Comparison of ENCODE assay signal across 9 cellular contexts in the genomic region with DNA sequence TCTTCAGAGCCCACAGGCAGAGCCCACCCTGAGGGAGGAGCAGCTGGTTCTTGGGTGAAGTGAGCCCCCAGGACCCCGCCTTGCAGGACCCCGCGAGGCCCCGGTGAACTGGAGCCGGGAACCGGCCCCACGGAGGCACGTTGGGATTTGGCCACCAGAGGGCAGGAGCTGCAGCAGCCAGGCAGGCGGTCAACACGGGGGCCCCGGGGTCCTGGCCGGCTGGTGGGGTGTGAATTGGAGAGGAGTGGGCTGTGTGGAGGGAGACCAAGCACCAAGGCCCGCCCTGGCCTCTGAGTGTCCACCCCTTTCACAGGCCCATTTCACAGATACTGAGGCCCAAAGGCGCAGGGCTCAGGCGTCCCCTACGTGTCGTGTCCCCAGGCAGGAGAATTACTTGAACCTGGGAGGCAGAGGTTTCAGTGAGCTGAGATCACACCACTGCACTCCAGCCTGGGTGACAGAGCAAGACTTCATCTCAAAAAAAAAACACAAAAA. TPM values are rescaled to one million over a fixed set of nuclear protein-coding genes. Genes with fewer than 3 reads are reported as not detected.
DNase-seq lines count a peak whose midpoint lies in the region; ATAC-seq and TF ChIP-seq lines count a peak whose summit lies in the region.
"Had no signal": no experiment of that assay in that cellular context is flagged by ENCODE, and none has a peak within 500 bp of the region (broad histone marks: within the 10 kb centered on the region; RNA-seq: fewer than 3 reads in every experiment).

No MANE protein-coding gene starts in this region.

- dilution Hi-C loops in mammary epithelial cell (cut with HindIII; ENCODE audit: low sequenced_read_pairs), result no loop called here

- no TSS peak for BruUV-seq in mammary epithelial cell (replicated peaks; lab: Mats Ljungman, UMichigan)

- peaks cover 23% of the 10 kb centered on the region for H3K4me1 Mint-ChIP-seq in nephron

- TF ChIP-seq CTCF in mammary epithelial cell (conservative IDR thresholded peaks at IDR 0.05 in 1 of 2, IDR thresholded peaks at IDR 0.05 in 1 of 2; ENCODE audit: extremely low read depth in 1 of 2, insufficient read depth in 1 of 2, low read depth in 1 of 2, low read length in 2 of 2) (peak; percentile 44 to 79), nephron (IDR thresholded peaks at IDR 0.05; ENCODE audit: unreplicated experiment in 3 of 3) (peak; percentile 68 to 74 (median 70))

- no peak overlapping the region for H3K27ac ChIP-seq in mammary epithelial cell (ENCODE audit: insufficient read depth, low read depth, low read length)

- H3K4me1 ChIP-seq in mammary epithelial cell (ENCODE audit: insufficient read depth, low read length), result no peaks in the 10 kb centered on the region

- ATAC-seq in HG02623 (IDR thresholded peaks at IDR 0.05; ENCODE audit: unreplicated experiment), result no peak

- in situ Hi-C loops in mammary epithelial cell (cut with MboI; ENCODE audit: low sequenced_read_pairs in 2 of 2), result no loop called here

- no peaks in the 10 kb centered on the region for H3K79me2 ChIP-seq in mammary epithelial cell (ENCODE audit: insufficient read depth, low read length)

- H3K9me3 ChIP-seq in mammary epithelial cell (replicated peaks; ENCODE audit: insufficient read depth, low read length), result no peaks in the 10 kb centered on the region

- no peak overlapping the region for H3K4me2 ChIP-seq in mammary epithelial cell (ENCODE audit: insufficient read depth, low read depth, low read length)

- TF ChIP-seq RAD21 in Ishikawa (IDR thresholded peaks at IDR 0.05; ENCODE audit: low read depth), result peak; percentile 25; the same call in 1 of the 2 replicates

- no peaks in the 10 kb centered on the region for H3K9me3 Mint-ChIP-seq in nephron

- H3K9ac ChIP-seq in mammary epithelial cell (ENCODE audit: insufficient read depth, low read length), result no peak overlapping the region

- WGBS in mammary epithelial cell (ENCODE audit: low coverage, missing lambda C conversion rate), result 81% methylated on average over 5 of the region's 17 CpGs

- CTCF ChIA-PET in mammary epithelial cell (lab: Charles Lee; ENCODE audit: low non-redundant PET), result no interaction called here

- no peaks in the 10 kb centered on the region for H3K27me3 ChIP-seq in mammary epithelial cell (ENCODE audit: insufficient read depth, low read length)

- H3K36me3 ChIP-seq in mammary epithelial cell (ENCODE audit: insufficient read depth, low read length), result no peaks in the 10 kb centered on the region

- H3K36me3 Mint-ChIP-seq in nephron (ENCODE audit: low read depth), result no peaks in the 10 kb centered on the region

- H3K27me3 Mint-ChIP-seq in nephron (ENCODE audit: low read depth), result peaks cover 11% of the 10 kb centered on the region
- H3K27me3 Mint-ChIP-seq: activated naive CD8-positive, alpha-beta T cell treated with anti-CD3 and anti-CD28 coated beads, Interleukin-2, amount 10 ng/mL, durations not matched to agents 7 days and 5 days had no signal

- DNase-seq in D341Med (ENCODE audit: low spot score) (peak; percentile 69), mammary epithelial cell (no peak), NCI-H510A (lab: John Stamatoyannopoulos, UW) (no peak), NCI-H1436 (lab: John Stamatoyannopoulos, UW) (no peak), pons (ENCODE audit: low spot score) (no peak)
- DNase-seq: activated naive CD8-positive, alpha-beta T cell treated with anti-CD3 and anti-CD28 coated beads, Interleukin-2, amount 10 ng/mL, durations not matched to agents 7 days and 5 days had no signal

- no peak overlapping the region for H2AFZ ChIP-seq in mammary epithelial cell (ENCODE audit: low read depth, low read length)

- no peaks in the 10 kb centered on the region for H4K20me1 ChIP-seq in mammary epithelial cell (ENCODE audit: insufficient read depth, low read length)

- intact Hi-C loops in mammary epithelial cell (cut with micrococcal nuclease), result loop anchor here (1.0 kb wide), 2 partner anchors 26 to 52 kb away; no protein-coding TSS in a partner anchor

- TF ChIP-seq EP300 in Ishikawa (IDR thresholded peaks at IDR 0.05; ENCODE audit: borderline replicate concordance), result no peak

- H3K4me3 Mint-ChIP-seq in nephron, result no peak overlapping the region
- H3K4me3 Mint-ChIP-seq: activated naive CD8-positive, alpha-beta T cell treated with anti-CD3 and anti-CD28 coated beads, Interleukin-2, amount 10 ng/mL, durations not matched to agents 7 days and 5 days had no signal

- H3K27ac Mint-ChIP-seq in nephron, result no peak overlapping the region

- H3K4me3 ChIP-seq in mammary epithelial cell (replicated peaks in 1 of 3; ENCODE audit: insufficient read depth in 1 of 3, low read depth in 2 of 3, low read length in 3 of 3), result no peak overlapping the region

TF ChIP-seq in Ishikawa, 13 proteins besides CTCF, POLR2A, EP300 and RAD21:
- TF ChIP-seq EGR1 (IDR thresholded peaks at IDR 0.05), result no peak
- no peak for TF ChIP-seq FOXM1 (IDR thresholded peaks at IDR 0.05; ENCODE audit: borderline replicate concordance, low read depth)
- TF ChIP-seq, protein P1, sequence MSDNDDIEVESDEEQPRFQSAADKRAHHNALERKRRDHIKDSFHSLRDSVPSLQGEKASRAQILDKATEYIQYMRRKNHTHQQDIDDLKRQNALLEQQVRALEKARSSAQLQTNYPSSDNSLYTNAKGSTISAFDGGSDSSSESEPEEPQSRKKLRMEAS (IDR thresholded peaks at IDR 0.05), result no peak
- no peak for TF ChIP-seq CREB1 (IDR thresholded peaks at IDR 0.05; ENCODE audit: low read depth)
- no peak for TF ChIP-seq YY1 (IDR thresholded peaks at IDR 0.05; ENCODE audit: low read depth)
- no peak for TF ChIP-seq TEAD4 (IDR thresholded peaks at IDR 0.05)
- TF ChIP-seq, protein P2, sequence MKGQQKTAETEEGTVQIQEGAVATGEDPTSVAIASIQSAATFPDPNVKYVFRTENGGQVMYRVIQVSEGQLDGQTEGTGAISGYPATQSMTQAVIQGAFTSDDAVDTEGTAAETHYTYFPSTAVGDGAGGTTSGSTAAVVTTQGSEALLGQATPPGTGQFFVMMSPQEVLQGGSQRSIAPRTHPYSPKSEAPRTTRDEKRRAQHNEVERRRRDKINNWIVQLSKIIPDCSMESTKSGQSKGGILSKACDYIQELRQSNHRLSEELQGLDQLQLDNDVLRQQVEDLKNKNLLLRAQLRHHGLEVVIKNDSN (IDR thresholded peaks at IDR 0.05), result no peak
- TF ChIP-seq NFIC (IDR thresholded peaks at IDR 0.05), result no peak
- no peak for TF ChIP-seq TAF1 (IDR thresholded peaks at IDR 0.05; ENCODE audit: low read depth)
- TF ChIP-seq CEBPB (IDR thresholded peaks at IDR 0.05), result no peak
- TF ChIP-seq TCF12 (IDR thresholded peaks at IDR 0.05; ENCODE audit: low read depth), result no peak
- TF ChIP-seq ZBTB7A (IDR thresholded peaks at IDR 0.05; ENCODE audit: low read depth), result no peak
- no peak for TF ChIP-seq REST (IDR thresholded peaks at IDR 0.05; ENCODE audit: low read depth)

RNA-seq across cellular contexts. Expression of gene DPEP1, which starts 2.2 kb away (rescaled TPM):
- not detected for total RNA-seq in mammary epithelial cell
- not detected for polyA plus RNA-seq in mammary epithelial cell
- not detected for polyA minus RNA-seq in mammary epithelial cell
- total RNA-seq: activated naive CD8-positive, alpha-beta T cell treated with anti-CD3 and anti-CD28 coated beads, Interleukin-2, amount 10 ng/mL, durations not matched to agents 7 days and 5 days had no signal

RNA-seq across cellular contexts. Expression of gene CPNE7, which starts 40.1 kb away (rescaled TPM):
- 1 to 10 TPM in 1 of 2 donors, not detected in 1; 2.1 TPM for total RNA-seq in mammary epithelial cell
- polyA plus RNA-seq in mammary epithelial cell, result 1.2 TPM
- polyA minus RNA-seq in mammary epithelial cell, result 18.1 TPM

RNA-seq across cellular contexts. Expression of gene CHMP1A, which starts 41.9 kb away (rescaled TPM):
- 100 to 1,000 TPM in 1 of 2 donors, 10 to 100 TPM in 1; 99.1 to 104 TPM for total RNA-seq in mammary epithelial cell
- polyA plus RNA-seq in mammary epithelial cell, result 94.9 TPM
- 53.5 TPM for polyA minus RNA-seq in mammary epithelial cell

RNA-seq across cellular contexts. Expression of gene SPATA33, which starts 42.0 kb away (rescaled TPM):
- total RNA-seq in mammary epithelial cell, result 10 to 100 TPM in 1 of 2 donors, 1 to 10 TPM in 1; 2.2 to 11.2 TPM
- polyA plus RNA-seq in mammary epithelial cell, result 6.4 TPM
- polyA minus RNA-seq in mammary epithelial cell, result 3.5 TPM

RNA-seq across cellular contexts. Expression of gene RPL13, which starts 55.2 kb away (rescaled TPM):
- 1,000 to 10,000 TPM; 1,876 to 2,450 TPM for total RNA-seq in mammary epithelial cell
- 2,937 TPM for polyA plus RNA-seq in mammary epithelial cell
- 730 TPM for polyA minus RNA-seq in mammary epithelial cell
